1 cellular context compared by ENCODE assay signal in the genomic region with DNA sequence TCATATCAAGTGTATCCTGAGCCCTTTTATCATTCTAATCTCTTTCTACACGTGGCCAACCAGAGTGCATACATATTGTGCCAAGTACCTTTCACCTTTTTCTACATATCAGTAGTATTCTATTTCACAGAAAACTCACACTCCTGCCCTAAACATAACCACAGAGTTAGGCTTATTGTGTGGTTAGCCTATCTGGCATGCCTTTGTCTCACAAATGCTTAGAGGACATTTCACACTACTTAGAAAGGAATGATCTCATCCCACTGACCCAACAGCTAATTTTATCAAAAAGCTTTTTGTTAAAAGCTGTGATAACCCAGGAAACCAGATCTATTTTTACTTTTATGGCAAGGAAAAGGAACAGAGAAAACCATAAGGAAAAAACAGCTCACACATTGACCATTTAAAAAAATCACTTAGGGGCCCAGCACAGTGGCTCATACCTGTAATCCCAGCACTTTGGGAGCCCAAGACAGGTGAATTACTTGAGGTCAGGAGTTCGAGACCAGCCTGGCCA.
A peak's percentile ranks its signal among the peaks of the same experiment; 100 is the strongest.
TF ChIP-seq lines count a peak whose summit lies in the region.

No MANE protein-coding gene starts in this region.

TF ChIP-seq in HCT116, 20 proteins besides CTCF, POLR2A, EP300 and RAD21 (continued from another document):
- no peak for TF ChIP-seq REST (IDR thresholded peaks at IDR 0.05; ENCODE audit: low read depth)
- TF ChIP-seq, protein P1, sequence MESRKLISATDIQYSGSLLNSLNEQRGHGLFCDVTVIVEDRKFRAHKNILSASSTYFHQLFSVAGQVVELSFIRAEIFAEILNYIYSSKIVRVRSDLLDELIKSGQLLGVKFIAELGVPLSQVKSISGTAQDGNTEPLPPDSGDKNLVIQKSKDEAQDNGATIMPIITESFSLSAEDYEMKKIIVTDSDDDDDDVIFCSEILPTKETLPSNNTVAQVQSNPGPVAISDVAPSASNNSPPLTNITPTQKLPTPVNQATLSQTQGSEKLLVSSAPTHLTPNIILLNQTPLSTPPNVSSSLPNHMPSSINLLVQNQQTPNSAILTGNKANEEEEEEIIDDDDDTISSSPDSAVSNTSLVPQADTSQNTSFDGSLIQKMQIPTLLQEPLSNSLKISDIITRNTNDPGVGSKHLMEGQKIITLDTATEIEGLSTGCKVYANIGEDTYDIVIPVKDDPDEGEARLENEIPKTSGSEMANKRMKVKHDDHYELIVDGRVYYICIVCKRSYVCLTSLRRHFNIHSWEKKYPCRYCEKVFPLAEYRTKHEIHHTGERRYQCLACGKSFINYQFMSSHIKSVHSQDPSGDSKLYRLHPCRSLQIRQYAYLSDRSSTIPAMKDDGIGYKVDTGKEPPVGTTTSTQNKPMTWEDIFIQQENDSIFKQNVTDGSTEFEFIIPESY (IDR thresholded peaks at IDR 0.05; ENCODE audit: extremely low read depth, insufficient replicate concordance, low read length), result no peak
- no peak for TF ChIP-seq EZH2 (IDR thresholded peaks at IDR 0.05)
- no peak for TF ChIP-seq SRF (IDR thresholded peaks at IDR 0.05; ENCODE audit: low read depth)
- no peak; the same call in 1 of the 2 replicates for TF ChIP-seq POLR2AphosphoS5 (IDR thresholded peaks at IDR 0.05; ENCODE audit: low read depth, low read length)
- peak; percentile 65; the same call in 1 of the 2 replicates for TF ChIP-seq FOSL1 (IDR thresholded peaks at IDR 0.05; ENCODE audit: low read depth)
- TF ChIP-seq ZFX (IDR thresholded peaks at IDR 0.05), result no peak
- TF ChIP-seq YY1 (IDR thresholded peaks at IDR 0.05; ENCODE audit: extremely low read depth, insufficient replicate concordance, low read depth, low read length), result no peak
- no peak for TF ChIP-seq TCF7L2 (IDR thresholded peaks at IDR 0.05; ENCODE audit: borderline replicate concordance, extremely low read depth, insufficient read depth, insufficient read length)
- TF ChIP-seq SIN3A (IDR thresholded peaks at IDR 0.05; ENCODE audit: low read depth), result 0 out of 2 replicates have a peak, but pooled peaks have one; percentile 55
- peak; percentile 77 for TF ChIP-seq SP1 (IDR thresholded peaks at IDR 0.05; ENCODE audit: low read depth)
- TF ChIP-seq EZH2phosphoT487 (IDR thresholded peaks at IDR 0.05; ENCODE audit: borderline replicate concordance), result no peak
- no peak for TF ChIP-seq EGR1 (IDR thresholded peaks at IDR 0.05; ENCODE audit: low read depth)
- no peak for TF ChIP-seq CBX3 (IDR thresholded peaks at IDR 0.05; ENCODE audit: low read depth)
- peak; percentile 66; the same call in 1 of the 2 replicates for TF ChIP-seq CEBPB (IDR thresholded peaks at IDR 0.05; ENCODE audit: low read depth)
- TF ChIP-seq JUND (IDR thresholded peaks at IDR 0.05), result peak; percentile 49; the same call in 1 of the 2 replicates
- no peak for TF ChIP-seq ATF3 (IDR thresholded peaks at IDR 0.05)
- TF ChIP-seq ELF1 (IDR thresholded peaks at IDR 0.05; ENCODE audit: borderline replicate concordance, low read depth), result no peak
- peak; percentile 63; the same call in 1 of the 2 replicates for TF ChIP-seq MAX (IDR thresholded peaks at IDR 0.05)
